In the genomic region with DNA sequence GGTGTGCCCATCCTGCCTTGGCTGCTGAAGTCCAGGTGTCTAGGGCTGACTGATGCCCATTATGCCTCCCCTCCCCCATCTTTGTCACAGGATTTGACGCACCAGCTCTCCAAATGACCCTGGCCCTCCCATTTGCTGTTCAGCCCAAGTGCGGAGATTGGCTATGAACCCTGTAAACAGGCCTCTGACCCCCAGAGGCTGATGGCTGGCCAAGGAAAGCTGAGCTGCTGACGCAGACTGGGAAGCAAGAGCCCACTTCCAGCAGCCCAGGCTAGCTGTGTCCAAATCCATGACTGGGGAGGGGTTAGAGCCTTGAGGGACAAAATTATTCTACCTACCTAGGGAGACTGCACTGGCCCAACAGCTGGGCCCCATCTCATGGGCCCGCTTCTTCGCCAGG, we compare ENCODE assay signal across 1 cellular context.
TF ChIP-seq lines count a peak whose summit lies in the region.

No MANE protein-coding gene starts in this region.

TF ChIP-seq in HepG2, 621 proteins besides CTCF, POLR2A, EP300 and RAD21:
- TF ChIP-seq ZNF879 (CRISPR knock-in tag; IDR thresholded peaks at IDR 0.05) (no peak), ZNF703 (CRISPR knock-in tag; IDR thresholded peaks at IDR 0.05; ENCODE audit: borderline replicate concordance) (no peak), NR2F6 (IDR thresholded peaks at IDR 0.05) (no peak), NR2F6 (CRISPR knock-in tag; IDR thresholded peaks at IDR 0.05) (no peak), SUZ12 (IDR thresholded peaks at IDR 0.05; ENCODE audit: low read depth, low read length) (no peak), ZNF766 (CRISPR knock-in tag; IDR thresholded peaks at IDR 0.05; ENCODE audit: borderline replicate concordance) (no peak), ZNF136 (CRISPR knock-in tag; IDR thresholded peaks at IDR 0.05; ENCODE audit: low read depth) (no peak), ZNF253 (CRISPR knock-in tag; IDR thresholded peaks at IDR 0.05; ENCODE audit: borderline replicate concordance) (no peak), ZNF775 (CRISPR knock-in tag; IDR thresholded peaks at IDR 0.05; ENCODE audit: borderline replicate concordance) (no peak), AGO2 (optimal IDR thresholded peaks at IDR 0.05; ENCODE audit: low read depth, low read length) (peak; percentile 36), ZNF124 (CRISPR knock-in tag; IDR thresholded peaks at IDR 0.05) (no peak), RFX1 (IDR thresholded peaks at IDR 0.05) (no peak), RBM22 (optimal IDR thresholded peaks at IDR 0.05; ENCODE audit: low read length) (peak; percentile 46), ZFY (CRISPR knock-in tag; IDR thresholded peaks at IDR 0.05) (no peak), CHD2 (IDR thresholded peaks at IDR 0.05; ENCODE audit: low read depth, low read length) (no peak), CBX5 (CRISPR knock-in tag; IDR thresholded peaks at IDR 0.05; ENCODE audit: borderline replicate concordance) (no peak), NFIB (CRISPR knock-in tag; IDR thresholded peaks at IDR 0.05; ENCODE audit: borderline replicate concordance) (0 out of 2 replicates have a peak, but pooled peaks have one; percentile 46)
- TF ChIP-seq, protein P1, sequence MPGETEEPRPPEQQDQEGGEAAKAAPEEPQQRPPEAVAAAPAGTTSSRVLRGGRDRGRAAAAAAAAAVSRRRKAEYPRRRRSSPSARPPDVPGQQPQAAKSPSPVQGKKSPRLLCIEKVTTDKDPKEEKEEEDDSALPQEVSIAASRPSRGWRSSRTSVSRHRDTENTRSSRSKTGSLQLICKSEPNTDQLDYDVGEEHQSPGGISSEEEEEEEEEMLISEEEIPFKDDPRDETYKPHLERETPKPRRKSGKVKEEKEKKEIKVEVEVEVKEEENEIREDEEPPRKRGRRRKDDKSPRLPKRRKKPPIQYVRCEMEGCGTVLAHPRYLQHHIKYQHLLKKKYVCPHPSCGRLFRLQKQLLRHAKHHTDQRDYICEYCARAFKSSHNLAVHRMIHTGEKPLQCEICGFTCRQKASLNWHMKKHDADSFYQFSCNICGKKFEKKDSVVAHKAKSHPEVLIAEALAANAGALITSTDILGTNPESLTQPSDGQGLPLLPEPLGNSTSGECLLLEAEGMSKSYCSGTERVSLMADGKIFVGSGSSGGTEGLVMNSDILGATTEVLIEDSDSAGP (CRISPR knock-in tag; IDR thresholded peaks at IDR 0.05; ENCODE audit: borderline replicate concordance) = 0 out of 2 replicates have a peak, but pooled peaks have one; percentile 4
- TF ChIP-seq, protein P2, sequence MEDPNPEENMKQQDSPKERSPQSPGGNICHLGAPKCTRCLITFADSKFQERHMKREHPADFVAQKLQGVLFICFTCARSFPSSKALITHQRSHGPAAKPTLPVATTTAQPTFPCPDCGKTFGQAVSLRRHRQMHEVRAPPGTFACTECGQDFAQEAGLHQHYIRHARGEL (CRISPR knock-in tag; IDR thresholded peaks at IDR 0.05) = no peak
- TF ChIP-seq, protein P3, sequence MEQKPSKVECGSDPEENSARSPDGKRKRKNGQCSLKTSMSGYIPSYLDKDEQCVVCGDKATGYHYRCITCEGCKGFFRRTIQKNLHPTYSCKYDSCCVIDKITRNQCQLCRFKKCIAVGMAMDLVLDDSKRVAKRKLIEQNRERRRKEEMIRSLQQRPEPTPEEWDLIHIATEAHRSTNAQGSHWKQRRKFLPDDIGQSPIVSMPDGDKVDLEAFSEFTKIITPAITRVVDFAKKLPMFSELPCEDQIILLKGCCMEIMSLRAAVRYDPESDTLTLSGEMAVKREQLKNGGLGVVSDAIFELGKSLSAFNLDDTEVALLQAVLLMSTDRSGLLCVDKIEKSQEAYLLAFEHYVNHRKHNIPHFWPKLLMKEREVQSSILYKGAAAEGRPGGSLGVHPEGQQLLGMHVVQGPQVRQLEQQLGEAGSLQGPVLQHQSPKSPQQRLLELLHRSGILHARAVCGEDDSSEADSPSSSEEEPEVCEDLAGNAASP (CRISPR knock-in tag; IDR thresholded peaks at IDR 0.05; ENCODE audit: borderline replicate concordance) = no peak
- TF ChIP-seq, protein P4, sequence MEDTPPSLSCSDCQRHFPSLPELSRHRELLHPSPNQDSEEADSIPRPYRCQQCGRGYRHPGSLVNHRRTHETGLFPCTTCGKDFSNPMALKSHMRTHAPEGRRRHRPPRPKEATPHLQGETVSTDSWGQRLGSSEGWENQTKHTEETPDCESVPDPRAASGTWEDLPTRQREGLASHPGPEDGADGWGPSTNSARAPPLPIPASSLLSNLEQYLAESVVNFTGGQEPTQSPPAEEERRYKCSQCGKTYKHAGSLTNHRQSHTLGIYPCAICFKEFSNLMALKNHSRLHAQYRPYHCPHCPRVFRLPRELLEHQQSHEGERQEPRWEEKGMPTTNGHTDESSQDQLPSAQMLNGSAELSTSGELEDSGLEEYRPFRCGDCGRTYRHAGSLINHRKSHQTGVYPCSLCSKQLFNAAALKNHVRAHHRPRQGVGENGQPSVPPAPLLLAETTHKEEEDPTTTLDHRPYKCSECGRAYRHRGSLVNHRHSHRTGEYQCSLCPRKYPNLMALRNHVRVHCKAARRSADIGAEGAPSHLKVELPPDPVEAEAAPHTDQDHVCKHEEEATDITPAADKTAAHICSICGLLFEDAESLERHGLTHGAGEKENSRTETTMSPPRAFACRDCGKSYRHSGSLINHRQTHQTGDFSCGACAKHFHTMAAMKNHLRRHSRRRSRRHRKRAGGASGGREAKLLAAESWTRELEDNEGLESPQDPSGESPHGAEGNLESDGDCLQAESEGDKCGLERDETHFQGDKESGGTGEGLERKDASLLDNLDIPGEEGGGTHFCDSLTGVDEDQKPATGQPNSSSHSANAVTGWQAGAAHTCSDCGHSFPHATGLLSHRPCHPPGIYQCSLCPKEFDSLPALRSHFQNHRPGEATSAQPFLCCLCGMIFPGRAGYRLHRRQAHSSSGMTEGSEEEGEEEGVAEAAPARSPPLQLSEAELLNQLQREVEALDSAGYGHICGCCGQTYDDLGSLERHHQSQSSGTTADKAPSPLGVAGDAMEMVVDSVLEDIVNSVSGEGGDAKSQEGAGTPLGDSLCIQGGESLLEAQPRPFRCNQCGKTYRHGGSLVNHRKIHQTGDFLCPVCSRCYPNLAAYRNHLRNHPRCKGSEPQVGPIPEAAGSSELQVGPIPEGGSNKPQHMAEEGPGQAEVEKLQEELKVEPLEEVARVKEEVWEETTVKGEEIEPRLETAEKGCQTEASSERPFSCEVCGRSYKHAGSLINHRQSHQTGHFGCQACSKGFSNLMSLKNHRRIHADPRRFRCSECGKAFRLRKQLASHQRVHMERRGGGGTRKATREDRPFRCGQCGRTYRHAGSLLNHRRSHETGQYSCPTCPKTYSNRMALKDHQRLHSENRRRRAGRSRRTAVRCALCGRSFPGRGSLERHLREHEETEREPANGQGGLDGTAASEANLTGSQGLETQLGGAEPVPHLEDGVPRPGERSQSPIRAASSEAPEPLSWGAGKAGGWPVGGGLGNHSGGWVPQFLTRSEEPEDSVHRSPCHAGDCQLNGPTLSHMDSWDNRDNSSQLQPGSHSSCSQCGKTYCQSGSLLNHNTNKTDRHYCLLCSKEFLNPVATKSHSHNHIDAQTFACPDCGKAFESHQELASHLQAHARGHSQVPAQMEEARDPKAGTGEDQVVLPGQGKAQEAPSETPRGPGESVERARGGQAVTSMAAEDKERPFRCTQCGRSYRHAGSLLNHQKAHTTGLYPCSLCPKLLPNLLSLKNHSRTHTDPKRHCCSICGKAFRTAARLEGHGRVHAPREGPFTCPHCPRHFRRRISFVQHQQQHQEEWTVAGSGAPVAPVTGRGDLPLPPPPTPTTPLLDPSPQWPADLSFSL (CRISPR knock-in tag; IDR thresholded peaks at IDR 0.05) = no peak
TF ChIP-seq in HepG2: peak in this region for 4.
